ENCODE assay signal across 2 cellular contexts in genomic region chr16:86500708-86501510, GRCh38.
TF ChIP-seq lines count a peak whose summit lies in the region.

No MANE protein-coding gene starts in this region.

TF ChIP-seq in HEK293, 187 proteins besides CTCF, POLR2A, EP300 and RAD21:
- TF ChIP-seq MYNN (tag by site-specific recombination; IDR thresholded peaks at IDR 0.05; ENCODE audit: borderline replicate concordance) (no peak), ZNF555 (tag by site-specific recombination; conservative IDR thresholded peaks at IDR 0.05) (no peak), ZNF157 (tag by site-specific recombination; IDR thresholded peaks at IDR 0.05) (no peak), ZNF19 (tag by site-specific recombination; IDR thresholded peaks at IDR 0.05; ENCODE audit: low read depth) (no peak), ZNF768 (tag by site-specific recombination; IDR thresholded peaks at IDR 0.05) (peak; percentile 66; the same call in 1 of the 2 replicates), ZNF610 (tag by site-specific recombination; IDR thresholded peaks at IDR 0.05; ENCODE audit: borderline replicate concordance) (no peak), ZNF302 (tag by site-specific recombination; IDR thresholded peaks at IDR 0.05; ENCODE audit: low read depth) (no peak)

TF ChIP-seq in H1, 55 proteins besides CTCF, POLR2A, EP300 and RAD21:
- TF ChIP-seq HDAC2 (IDR thresholded peaks at IDR 0.05; ENCODE audit: borderline replicate concordance in 1 of 2, low read depth in 2 of 2, low read length in 2 of 2) = 0 out of 4 replicates have a peak, but pooled peaks of 1 of the 2 experiments have one; percentile 27
- TF ChIP-seq RNF2 (IDR thresholded peaks at IDR 0.05; ENCODE audit: borderline replicate concordance, low read depth, low read length, missing control alignments, poor library complexity, severe bottlenecking) = peak; percentile 28
- TF ChIP-seq KDM1A (IDR thresholded peaks at IDR 0.05; ENCODE audit: borderline replicate concordance, low read length) = peak; percentile 82; the same call in 1 of the 2 replicates
- no peak for TF ChIP-seq GTF2F1 (IDR thresholded peaks at IDR 0.05; ENCODE audit: borderline replicate concordance, low read depth, low read length)
